20 cellular contexts compared by ENCODE assay signal in the genomic region with DNA sequence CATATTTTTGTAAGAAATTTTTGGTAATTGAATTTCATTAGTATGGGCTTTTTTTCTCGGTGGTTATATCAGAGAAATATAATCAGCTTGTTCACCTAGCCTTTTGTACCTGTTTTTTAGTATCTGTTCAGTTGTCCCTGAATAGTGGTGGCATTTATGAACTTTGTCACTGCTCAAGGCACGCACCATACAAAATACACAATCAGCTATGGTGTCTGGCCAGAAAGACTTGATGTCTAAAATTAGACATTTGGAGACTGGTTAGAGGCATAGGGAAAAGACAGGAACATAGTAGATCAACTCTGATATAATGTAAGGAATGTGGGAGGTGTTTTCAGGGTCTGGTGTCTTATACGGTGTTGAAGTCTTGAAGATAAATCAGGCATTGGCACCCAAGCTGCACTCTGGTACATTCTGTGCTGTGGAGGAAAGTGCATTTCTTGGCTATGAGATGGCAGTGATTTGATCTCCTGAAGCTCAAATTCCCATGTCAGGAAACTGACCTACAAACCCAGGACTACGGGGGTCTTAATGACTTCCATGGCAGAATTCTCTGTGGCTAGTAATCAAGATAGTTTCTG. TPM values are rescaled to one million over a fixed set of nuclear protein-coding genes. Genes with fewer than 3 reads are reported as not detected.
DNase-seq lines count a peak whose midpoint lies in the region; ATAC-seq and TF ChIP-seq lines count a peak whose summit lies in the region.
"Had no signal": no experiment of that assay in that cellular context is flagged by ENCODE, and none has a peak within 500 bp of the region (broad histone marks: within the 10 kb centered on the region; RNA-seq: fewer than 3 reads in every experiment).

No MANE protein-coding gene starts in this region.

- TF ChIP-seq CTCF in cardiac fibroblast (IDR thresholded peaks at IDR 0.05; ENCODE audit: low read depth, low read length) (no peak), psoas muscle (IDR thresholded peaks at IDR 0.05) (no peak)

- H3K9me3 ChIP-seq in SK-N-MC (ENCODE audit: low read depth, low read length) (no peaks in the 10 kb centered on the region; the same call in 1 of the 2 replicates), psoas muscle (no peaks in the 10 kb centered on the region)

- H3K4me1 ChIP-seq in psoas muscle, result peaks cover 31% of the 10 kb centered on the region

- H3K36me3 ChIP-seq in SK-N-MC (ENCODE audit: insufficient read depth, low read length) (peaks cover 6% of the 10 kb centered on the region; the same call in 1 of the 2 replicates), psoas muscle (ENCODE audit: insufficient read depth in 1 of 2, low read depth in 1 of 2) (no peaks in the 10 kb centered on the region)

- H3K27ac ChIP-seq in SK-N-MC (peak overlapping the region; percentile 95; the same call in 1 of the 2 replicates), psoas muscle (peak overlapping the region; percentile 86)
- H3K27ac ChIP-seq: C4-2B had no signal

- H3K9ac ChIP-seq in SK-N-MC (ENCODE audit: insufficient read length), result no peak overlapping the region

- intact Hi-C loops in left ventricle myocardium superior (cut with micrococcal nuclease), result no loop called here
- intact Hi-C loops in psoas muscle (cut with DNase I), result no loop called here

- DNase-seq in SK-N-MC (ENCODE audit: low read depth, low spot score) (no peak), cardiac fibroblast (ENCODE audit: low read depth in 2 of 2) (peak; percentile 23 to 24), left ventricle myocardium superior (no peak), psoas muscle (no peak), NCI-H2107 (lab: John Stamatoyannopoulos, UW) (no peak), NCI-H1417 (lab: John Stamatoyannopoulos, UW) (no peak)
- DNase-seq: DMS 273 treated with DMSO at 0.1 percent for 48 hours, GDM1, GOT3, MV-4-11, NCI-H1417 treated with DMSO at 0.1 percent for 48 hours, NCI-H1930, NCI-H2171 treated with DMSO at 0.1 percent for 48 hours, NCI-H748 treated with DMSO at 0.1 percent for 48 hours, RPMI8226 had no signal

- no peak overlapping the region for H3K4me3 ChIP-seq in SK-N-MC
- no peak overlapping the region for H3K4me3 ChIP-seq in cardiac fibroblast (replicated peaks in 1 of 2; ENCODE audit: low read depth in 2 of 2, low read length in 2 of 2)
- H3K4me3 ChIP-seq in psoas muscle, result peak overlapping the region; percentile 63
- H3K4me3 ChIP-seq: GM12878 had no signal

- no peaks in the 10 kb centered on the region for H3K27me3 ChIP-seq in psoas muscle (ENCODE audit: insufficient read depth in 3 of 3, low read length in 2 of 3)

- ATAC-seq in left ventricle myocardium superior (peak; percentile 49), psoas muscle (peak; percentile 68 to 88 (median 80)), GM18907 (IDR thresholded peaks at IDR 0.05; ENCODE audit: unreplicated experiment) (no peak), GM19455 (IDR thresholded peaks at IDR 0.05; ENCODE audit: unreplicated experiment) (no peak)
- ATAC-seq: GM12878 had no signal

- 19 to 31% (median 25%) methylated on average over 4 of the region's 4 CpGs for WGBS in psoas muscle, 3 donors

RNA-seq across cellular contexts. Expression of a gene that starts 3.6 kb away (rescaled TPM):
- total RNA-seq in left ventricle myocardium superior (145 TPM), psoas muscle (100 to 1,000 TPM in 3 of 4 donors, 10 to 100 TPM in 1; 64.6 to 218 (median 138) TPM)
- polyA plus RNA-seq in psoas muscle, result 100 to 1,000 TPM in 2 of 3 donors, 10 to 100 TPM in 1; 33.1 to 199 (median 108) TPM
- total RNA-seq: GM12878, NCI-H460 had no signal

RNA-seq across cellular contexts. Expression of a gene that starts 42.3 kb away (rescaled TPM):
- 0.42 TPM for total RNA-seq in left ventricle myocardium superior
- total RNA-seq in psoas muscle, result under 1 TPM in 1 of 4 donors, not detected in 3; 0.37 TPM
- polyA plus RNA-seq in psoas muscle, result under 1 TPM in 2 of 3 donors, not detected in 1; 0.03 to 0.15 TPM
- total RNA-seq: GM12878, NCI-H460 had no signal

RNA-seq across cellular contexts. Expression of a gene that starts 54.8 kb away (rescaled TPM):
- total RNA-seq in left ventricle myocardium superior (1.2 TPM), psoas muscle (1 to 10 TPM in 1 of 4 donors, under 1 TPM in 2, not detected in 1; 0.29 to 1.5 (median 0.32) TPM)
- under 1 TPM; 0.06 to 0.17 (median 0.16) TPM for polyA plus RNA-seq in psoas muscle
- total RNA-seq: NCI-H460 had no signal

Comparison
In these comparisons a context has a peak if more than half of its experiments do, and no peak if none do; other contexts are left out.
1. DNase-seq: peak in cardiac fibroblast (2 of 2); none in SK-N-MC (single experiment), left ventricle myocardium superior (single experiment), psoas muscle (0 of 2), NCI-H2107 (single experiment) and NCI-H1417 (0 of 3).
2. ATAC-seq: peak in left ventricle myocardium superior (single experiment) and psoas muscle (4 of 4); none in GM18907 (single experiment) and GM19455 (single experiment).